Comparison of ENCODE assay signal across 15 cellular contexts in genomic region chr1:53122847-53123461, GRCh38. TPM values are rescaled to one million over a fixed set of nuclear protein-coding genes. Genes with fewer than 3 reads are reported as not detected.
DNase-seq lines count a peak whose midpoint lies in the region; ATAC-seq and TF ChIP-seq lines count a peak whose summit lies in the region.
"Had no signal": no experiment of that assay in that cellular context is flagged by ENCODE, and none has a peak within 500 bp of the region (broad histone marks: within the 10 kb centered on the region; RNA-seq: fewer than 3 reads in every experiment).

No MANE protein-coding gene starts in this region.

- H3F3A ChIP-seq in GM23338 (replicated peaks; ENCODE audit: low read depth) = no peaks in the 10 kb centered on the region

- H3K27ac ChIP-seq in GM23338 (ENCODE audit: low read depth) (no peak overlapping the region), esophagus (ENCODE audit: low read depth in 2 of 2, low read length in 1 of 2) (peak overlapping the region; percentile 6 to 51), lung (ENCODE audit: low read depth in 1 of 2, low read length in 1 of 2) (peak overlapping the region; percentile 5 to 34), skin epidermis (peak overlapping the region in 20 of 21 experiments; percentile 28 to 91 (median 70))

- H4K20me1 ChIP-seq in GM23338 (replicated peaks; ENCODE audit: insufficient read depth) = no peaks in the 10 kb centered on the region

- H3K27me3 Mint-ChIP-seq in GM23338 (ENCODE audit: insufficient read depth, low read depth, poor library complexity) = peaks cover 11% of the 10 kb centered on the region
- H3K27me3 Mint-ChIP-seq in activated CD4-positive, alpha-beta memory T cell treated with anti-CD3 and anti-CD28 coated beads for 36 hours = peaks cover 9% of the 10 kb centered on the region

- intact Hi-C loops in activated CD4-positive, alpha-beta memory T cell treated with anti-CD3 and anti-CD28 coated beads for 36 hours (cut with micrococcal nuclease) = no loop called here

- CTCF ChIA-PET in activated CD4-positive, alpha-beta memory T cell treated with anti-CD3 and anti-CD28 coated beads for 36 hours (lab: Charles Lee) = no interaction called here

- H3K79me2 ChIP-seq in GM23338 (replicated peaks; ENCODE audit: insufficient read depth) = no peaks in the 10 kb centered on the region

- peak overlapping the region; percentile 59; the same call in 1 of the 2 replicates for H2AFZ ChIP-seq in GM23338

- ATAC-seq in GM23338 (peak; percentile 11), lung (ENCODE audit: insufficient read depth, low FRiP score) (no peak), HG03095 (IDR thresholded peaks at IDR 0.05; ENCODE audit: unreplicated experiment) (no peak)

- no peak overlapping the region for H3K4me2 ChIP-seq in GM23338
- H3K4me2 ChIP-seq: SK-N-SH had no signal

- H3K4me1 ChIP-seq in GM23338 (ENCODE audit: insufficient read depth) (peaks cover 4% of the 10 kb centered on the region; the same call in 1 of the 2 replicates), esophagus (ENCODE audit: control insufficient read depth in 2 of 2, insufficient read depth in 2 of 2, low read length in 1 of 2) (peaks cover 0 to 7% of the 10 kb centered on the region in 2 donors), lung (ENCODE audit: control insufficient read depth in 2 of 2, insufficient read depth in 2 of 2, low read length in 2 of 2) (no peaks in the 10 kb centered on the region)
- H3K4me1 ChIP-seq: pancreas had no signal

- no peaks in the 10 kb centered on the region for H3K9me2 ChIP-seq in GM23338 (ENCODE audit: insufficient read depth)
- H3K9me2 ChIP-seq: SK-N-SH had no signal

- peaks cover 3% of the 10 kb centered on the region; the same call in 1 of the 3 replicates for H3K36me3 Mint-ChIP-seq in GM23338 (ENCODE audit: low read depth)
- no peaks in the 10 kb centered on the region for H3K36me3 Mint-ChIP-seq in activated CD4-positive, alpha-beta memory T cell treated with anti-CD3 and anti-CD28 coated beads for 36 hours

- H3K4me1 Mint-ChIP-seq in GM23338 = peaks cover 24% of the 10 kb centered on the region
- H3K4me1 Mint-ChIP-seq in activated CD4-positive, alpha-beta memory T cell treated with anti-CD3 and anti-CD28 coated beads for 36 hours (ENCODE audit: low read depth) = no peaks in the 10 kb centered on the region

- H3K4me3 ChIP-seq in GM23338 = no peak overlapping the region
- H3K4me3 ChIP-seq in esophagus (ENCODE audit: low read depth in 1 of 2, low read length in 2 of 2) = no peak overlapping the region
- no peak overlapping the region for H3K4me3 ChIP-seq in lung
- no peak overlapping the region for H3K4me3 ChIP-seq in skin epidermis
- H3K4me3 ChIP-seq: pancreas had no signal

- H3K4me3 Mint-ChIP-seq in GM23338 = no peak overlapping the region
- H3K4me3 Mint-ChIP-seq in activated CD4-positive, alpha-beta memory T cell treated with anti-CD3 and anti-CD28 coated beads for 36 hours = no peak overlapping the region

- H3K27me3 ChIP-seq in GM23338 (ENCODE audit: insufficient read depth) (no peaks in the 10 kb centered on the region), esophagus (ENCODE audit: control insufficient read depth in 1 of 2, insufficient read depth in 2 of 2, low read length in 2 of 2) (no peaks in the 10 kb centered on the region), lung (ENCODE audit: control insufficient read depth, insufficient read depth) (no peaks in the 10 kb centered on the region)
- H3K27me3 ChIP-seq: pancreas had no signal

- H3K9me3 ChIP-seq in esophagus (ENCODE audit: control insufficient read depth in 2 of 2, insufficient read depth in 1 of 2, low read depth in 1 of 2, low read length in 1 of 2) (no peaks in the 10 kb centered on the region), lung (ENCODE audit: control insufficient read depth in 2 of 2, insufficient read depth in 1 of 2, low read length in 1 of 2) (no peaks in the 10 kb centered on the region)
- H3K9me3 ChIP-seq: pancreas, SK-N-SH had no signal

- TF ChIP-seq CTCF in GM23338 (conservative IDR thresholded peaks at IDR 0.05; ENCODE audit: low read depth in 2 of 2) = no peak
- TF ChIP-seq CTCF in lung (IDR thresholded peaks at IDR 0.05; ENCODE audit: control extremely low read depth, extremely low read depth) = no peak

- 75 to 78% methylated on average over 9 of the region's 9 CpGs for WGBS in esophagus, 2 donors
- 84 to 92% methylated on average over 9 of the region's 9 CpGs for WGBS in lung, 2 donors

- DNase-seq in GM23338 (ENCODE audit: low spot score) (no peak), lung (ENCODE audit: low spot score) (no peak), NCI-H2081 treated with DMSO at 0.1 percent for 48 hours (lab: John Stamatoyannopoulos, UW) (no peak)
- no peak for DNase-seq in activated CD4-positive, alpha-beta memory T cell treated with anti-CD3 and anti-CD28 coated beads for 36 hours
- DNase-seq in stimulated activated naive CD4-positive, alpha-beta T cell treated with Interleukin-2 at 50 U/mL for 16 hours (lab: John Stamatoyannopoulos, UW) = no peak
- DNase-seq: activated CD8-positive, alpha-beta memory T cell treated with anti-CD3 and anti-CD28 coated beads for 24 hours; mesendoderm; NCI-H1417 treated with DMSO at 0.1 percent for 48 hours; pancreas had no signal

- H3K27ac Mint-ChIP-seq in GM23338 = no peak overlapping the region
- H3K27ac Mint-ChIP-seq in activated CD4-positive, alpha-beta memory T cell treated with anti-CD3 and anti-CD28 coated beads for 36 hours = no peak overlapping the region
- H3K27ac Mint-ChIP-seq: activated T-helper 2 cell treated with anti-CD3 and anti-CD28 coated beads, Interferon-gamma antibody, Interleukin-2, Interleukin-4, amounts not matched to agents 10 μg/mL and 5 μg/mL and 100 μg/mL, durations not matched to agents 14 hours and 24 hours and 36 hours had no signal

- POLR2A ChIA-PET in activated CD4-positive, alpha-beta memory T cell treated with anti-CD3 and anti-CD28 coated beads for 36 hours (lab: Charles Lee) = no interaction called here

- H3K36me3 ChIP-seq in GM23338 (ENCODE audit: insufficient read depth) (no peaks in the 10 kb centered on the region), esophagus (ENCODE audit: control insufficient read depth in 2 of 2, insufficient read depth in 2 of 2, low read length in 1 of 2) (no peaks in the 10 kb centered on the region), lung (ENCODE audit: control insufficient read depth in 2 of 2, insufficient read depth in 2 of 2, low read length in 2 of 2) (no peaks in the 10 kb centered on the region)
- H3K36me3 ChIP-seq: pancreas had no signal

- no peaks in the 10 kb centered on the region for H3K9me3 Mint-ChIP-seq in GM23338
- no peaks in the 10 kb centered on the region for H3K9me3 Mint-ChIP-seq in activated CD4-positive, alpha-beta memory T cell treated with anti-CD3 and anti-CD28 coated beads for 36 hours
- H3K9me3 Mint-ChIP-seq: activated T-helper 2 cell treated with anti-CD3 and anti-CD28 coated beads, Interferon-gamma antibody, Interleukin-2, Interleukin-4, amounts not matched to agents 10 μg/mL and 5 μg/mL and 100 μg/mL, durations not matched to agents 14 hours and 24 hours and 36 hours had no signal

TF ChIP-seq in GM23338, 12 proteins besides CTCF, POLR2A, EP300 and RAD21 (continues in another document):
- no peak for TF ChIP-seq NANOG (IDR thresholded peaks at IDR 0.05; ENCODE audit: borderline replicate concordance)

RNA-seq across cellular contexts. Expression of gene SLC1A7, which starts 19.5 kb away (rescaled TPM):
- total RNA-seq in GM23338 (2014; rRNA removed; shearing (Covaris generic)) = not detected in 2 replicates
- polyA plus RNA-seq in GM23338 (2016; fragmentation: Nextera tagmentation; extraction: Ambion mirVana) (not detected in 2 replicates), esophagus (under 1 TPM; 0.05 to 0.10 TPM), lung (under 1 TPM; 0.14 to 0.81 TPM)
- under 1 TPM; 0.14 to 0.61 TPM for total RNA-seq in lung
- total RNA-seq in activated CD4-positive, alpha-beta memory T cell treated with anti-CD3 and anti-CD28 coated beads for 36 hours = not detected
- total RNA-seq: activated T-helper 2 cell treated with anti-CD3 and anti-CD28 coated beads, Interferon-gamma antibody, Interleukin-2, Interleukin-4, amounts not matched to agents 10 μg/mL and 5 μg/mL and 100 μg/mL, durations not matched to agents 14 hours and 24 hours and 36 hours; dermis blood vessel endothelial cell; pancreas had no signal
- polyA plus RNA-seq: SK-N-SH had no signal
